In genomic region chr12:100567945-100568344, GRCh38 we compare ENCODE assay signal across 14 cellular contexts. TPM values are rescaled to one million over a fixed set of nuclear protein-coding genes. Genes with fewer than 3 reads are reported as not detected.
A peak's percentile ranks its signal among the peaks of the same experiment; 100 is the strongest.
DNase-seq lines count a peak whose midpoint lies in the region; ATAC-seq and TF ChIP-seq lines count a peak whose summit lies in the region.
"Had no signal": no experiment of that assay in that cellular context is flagged by ENCODE, and none has a peak within 500 bp of the region (broad histone marks: within the 10 kb centered on the region; RNA-seq: fewer than 3 reads in every experiment).

No MANE protein-coding gene starts in this region.

- H3K36me3 ChIP-seq in left ventricle myocardium inferior (no peaks in the 10 kb centered on the region), MG63 (no peaks in the 10 kb centered on the region), body of pancreas (replicated peaks in 1 of 2; ENCODE audit: insufficient read depth in 1 of 2, low read depth in 2 of 2) (no peaks in the 10 kb centered on the region)
- H3K36me3 ChIP-seq: prostate gland, WERI-Rb-1 had no signal

- TF ChIP-seq POLR2A in body of pancreas (IDR thresholded peaks at IDR 0.05) = no peak

- intact Hi-C loops in left ventricle myocardium inferior (cut with micrococcal nuclease) (no loop called here), right cardiac atrium (cut with DNase I) (no loop called here), body of pancreas (cut with DNase I) (no loop called here)

- H3K27ac ChIP-seq in left ventricle myocardium inferior (replicated peaks) (peak overlapping the region; percentile 21), right cardiac atrium (ENCODE audit: low read length) (no peak overlapping the region), body of pancreas (no peak overlapping the region)
- H3K27ac ChIP-seq: prostate gland, WERI-Rb-1 had no signal

- H3K27me3 ChIP-seq in left ventricle myocardium inferior (ENCODE audit: low read depth) = no peaks in the 10 kb centered on the region
- no peaks in the 10 kb centered on the region for H3K27me3 ChIP-seq in right cardiac atrium (ENCODE audit: control insufficient read depth, insufficient read depth)
- no peaks in the 10 kb centered on the region; the same call in 1 of the 2 replicates for H3K27me3 ChIP-seq in MG63
- no peaks in the 10 kb centered on the region for H3K27me3 ChIP-seq in body of pancreas

- H3K4me1 ChIP-seq in left ventricle myocardium inferior = peaks cover 17% of the 10 kb centered on the region
- peaks cover under 1% of the 10 kb centered on the region for H3K4me1 ChIP-seq in right cardiac atrium (ENCODE audit: control insufficient read depth, insufficient read depth, low read length)
- H3K4me1 ChIP-seq in body of pancreas = peaks cover under 1% of the 10 kb centered on the region
- H3K4me1 ChIP-seq: prostate gland had no signal

- ATAC-seq in right cardiac atrium = no peak
- ATAC-seq in HG02610 (IDR thresholded peaks at IDR 0.05; ENCODE audit: unreplicated experiment) = peak; percentile 51
- ATAC-seq in HG03342 (IDR thresholded peaks at IDR 0.05; ENCODE audit: unreplicated experiment) = peak; percentile 38
- ATAC-seq in body of pancreas = no peak

- TF ChIP-seq CTCF in left ventricle myocardium inferior (IDR thresholded peaks at IDR 0.05; ENCODE audit: borderline replicate concordance) (no peak), body of pancreas (IDR thresholded peaks at IDR 0.05) (no peak)

- H3K4me3 ChIP-seq in left ventricle myocardium inferior (no peak overlapping the region), right cardiac atrium (ENCODE audit: low read length) (no peak overlapping the region), MG63 (no peak overlapping the region), body of pancreas (no peak overlapping the region)
- H3K4me3 ChIP-seq: prostate gland had no signal

- H3K9me3 ChIP-seq in left ventricle myocardium inferior (replicated peaks) (no peaks in the 10 kb centered on the region), right cardiac atrium (ENCODE audit: control insufficient read depth, low read length) (no peaks in the 10 kb centered on the region), MG63 (no peaks in the 10 kb centered on the region), body of pancreas (no peaks in the 10 kb centered on the region)
- H3K9me3 ChIP-seq: prostate gland had no signal

- DNase-seq in left ventricle myocardium inferior (no peak), right cardiac atrium (no peak), HuH-7.5 (ENCODE audit: low spot score) (no peak), MG63 (no peak), NCI-H1930 (lab: John Stamatoyannopoulos, UW) (no peak), body of pancreas (no peak)
- DNase-seq: activated CD8-positive, alpha-beta memory T cell treated with anti-CD3 and anti-CD28 coated beads, Interleukin-2, amount 50 U/mL, for 48 hours; activated naive CD8-positive, alpha-beta T cell treated with anti-CD3 and anti-CD28 coated beads for 36 hours; COR-L47; PC-3; WERI-Rb-1 had no signal

RNA-seq across cellular contexts. Expression of gene GAS2L3, which starts 5.5 kb away (rescaled TPM):
- total RNA-seq in left ventricle myocardium inferior = 1.8 TPM
- total RNA-seq in right cardiac atrium = 1 to 10 TPM; 3.0 to 3.7 (median 3.3) TPM
- polyA plus RNA-seq in right cardiac atrium = 1.4 TPM
- 13.4 and 44.0 TPM in 2 replicates for total RNA-seq in MG63 (2014; rRNA removed; shearing (Covaris generic); ENCODE audit: low replicate concordance)
- 1 to 10 TPM; 2.1 to 2.3 TPM for total RNA-seq in body of pancreas

Comparison
In these comparisons a context has a peak if more than half of its experiments do, and no peak if none do; other contexts are left out.
1. ATAC-seq: peak in HG02610 (single experiment) and HG03342 (single experiment); none in right cardiac atrium (0 of 2) and body of pancreas (single experiment).